9 cellular contexts compared by ENCODE assay signal in the genomic region with DNA sequence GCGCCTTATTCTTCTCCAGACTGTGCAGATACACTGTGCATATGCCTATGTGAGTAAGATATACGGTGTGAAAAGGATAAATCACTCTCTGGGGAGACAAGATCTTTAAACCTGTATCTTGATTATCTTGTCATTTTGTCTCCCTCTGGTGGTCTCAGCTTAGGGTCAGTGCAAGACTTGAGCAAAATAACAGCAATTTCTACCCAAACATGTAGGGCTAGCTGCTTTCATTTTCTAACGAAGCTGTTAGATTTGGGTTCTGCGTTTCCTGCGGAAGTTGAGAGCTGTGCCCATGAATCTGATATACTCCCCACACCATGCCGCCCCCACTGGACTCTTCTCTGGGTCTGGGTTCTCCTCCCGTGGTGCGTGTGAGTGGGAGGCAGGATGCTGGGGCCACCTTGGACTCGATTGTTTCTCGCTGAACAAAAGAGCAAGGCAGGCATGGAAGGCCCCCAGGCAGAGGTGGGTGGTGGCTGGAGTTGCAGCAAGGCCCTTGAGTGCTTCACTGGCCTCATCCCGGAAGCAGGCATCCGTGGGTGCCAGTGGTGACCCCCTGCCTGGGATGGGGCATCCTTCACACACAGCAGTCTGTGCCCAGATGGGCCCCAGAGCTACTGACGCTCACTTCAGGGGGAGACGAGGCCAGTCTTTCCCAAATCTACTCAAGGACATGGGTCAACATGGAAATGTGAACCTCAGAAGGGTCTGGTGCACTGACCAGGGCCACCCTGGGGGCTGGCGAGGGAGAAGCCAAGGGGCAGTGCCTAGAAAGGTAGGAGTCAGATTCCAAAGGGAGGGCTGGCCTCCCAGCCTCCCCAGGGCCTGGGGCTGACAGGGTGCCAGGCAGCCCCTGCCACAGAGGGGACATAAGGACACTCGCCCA.
A peak's percentile ranks its signal among the peaks of the same experiment; 100 is the strongest.
DNase-seq lines count a peak whose midpoint lies in the region; ATAC-seq and TF ChIP-seq lines count a peak whose summit lies in the region.
"Had no signal": no experiment of that assay in that cellular context is flagged by ENCODE, and none has a peak within 500 bp of the region (broad histone marks: within the 10 kb centered on the region; RNA-seq: fewer than 3 reads in every experiment).

No MANE protein-coding gene starts in this region.

- no peak for TF ChIP-seq CTCF in HCT116 (IDR thresholded peaks at IDR 0.05 in 2 of 3, conservative IDR thresholded peaks at IDR 0.05 in 1 of 3; ENCODE audit: borderline replicate concordance in 1 of 3, insufficient read depth in 1 of 3, low read depth in 2 of 3, low read length in 2 of 3)

- H3K79me2 ChIP-seq in HCT116 (ENCODE audit: insufficient read depth, low read length): no peaks in the 10 kb centered on the region

- no peaks in the 10 kb centered on the region for H3K9me3 Mint-ChIP-seq in activated T-helper 17 cell treated with anti-CD3 and anti-CD28 coated beads, Interleukin-2, amount 50 U/mL, for 72 hours

- no peak overlapping the region for H3K4me2 ChIP-seq in HCT116 (ENCODE audit: low read length)

- H3K9ac ChIP-seq in HCT116 (ENCODE audit: low read length): no peak overlapping the region

- H3K4me1 ChIP-seq in HCT116 (ENCODE audit: control insufficient read depth in 1 of 2, insufficient read depth in 2 of 2, low read length in 2 of 2): no peaks in the 10 kb centered on the region
- H3K4me1 ChIP-seq: uterus had no signal

- TF ChIP-seq POLR2A in HCT116 (IDR thresholded peaks at IDR 0.05; ENCODE audit: borderline replicate concordance, extremely low read depth, insufficient read depth, insufficient read length): no peak

- H3K27me3 Mint-ChIP-seq in activated T-helper 17 cell treated with anti-CD3 and anti-CD28 coated beads, Interleukin-2, amount 50 U/mL, for 72 hours: no peaks in the 10 kb centered on the region

- RAD21 ChIA-PET in HCT116 (lab: Charles Lee; ENCODE audit: low non-redundant PET in 1 of 2, low total read pairs in 2 of 2, uncharacterized antibody in 2 of 2, unreplicated experiment in 2 of 2): no interaction called here

- H2AFZ ChIP-seq in HCT116 (ENCODE audit: low read depth, low read length, poor library complexity, severe bottlenecking): no peak overlapping the region

- H3K27ac ChIP-seq in HCT116 (ENCODE audit: low read depth, low read length) (no peak overlapping the region), layer of hippocampus (ENCODE audit: low read depth, low read length) (peak overlapping the region; percentile 69)
- H3K27ac ChIP-seq: uterus had no signal

- peaks cover 18% of the 10 kb centered on the region for H3K4me1 Mint-ChIP-seq in activated T-helper 17 cell treated with anti-CD3 and anti-CD28 coated beads, Interleukin-2, amount 50 U/mL, for 72 hours

- in situ Hi-C loops in ACHN (cut with HindIII; ENCODE audit: low pct_ligation_motif_present, low pct_unique_long_range_greater_than_20kb, low sequenced_read_pairs): no loop called here

- intact Hi-C loops in HCT116 (cut with micrococcal nuclease): loop anchor here (5.0 kb wide), 1 partner anchor 93 kb away; no protein-coding TSS in a partner anchor

- H3K27me3 ChIP-seq in HCT116 (ENCODE audit: insufficient read depth, low read length) (no peaks in the 10 kb centered on the region), layer of hippocampus (ENCODE audit: control insufficient read depth, insufficient read depth, low read length) (no peaks in the 10 kb centered on the region)
- H3K27me3 ChIP-seq: uterus had no signal

- H4K20me1 ChIP-seq in HCT116 (ENCODE audit: insufficient read depth): no peaks in the 10 kb centered on the region

- H3K9me3 ChIP-seq in HCT116 (ENCODE audit: control insufficient read depth in 1 of 2, insufficient read depth in 1 of 2, low read depth in 1 of 2, low read length in 2 of 2): no peaks in the 10 kb centered on the region
- H3K9me3 ChIP-seq: uterus had no signal

- CTCF ChIA-PET in HCT116 (lab: Charles Lee): interaction anchor here (1.0 to 5.1 kb wide), 7 partner anchors 9 to 964 kb away, joined by 3 to 30 read pairs (median 5); no protein-coding TSS in a partner anchor

- no peak overlapping the region for H3K4me3 ChIP-seq in HCT116 (replicated peaks in 1 of 2; ENCODE audit: low read depth in 1 of 2, low read length in 2 of 2)
- H3K4me3 ChIP-seq: uterus had no signal

- no TSS peak for BruUV-seq in HCT116 (replicated peaks; lab: Mats Ljungman, UMichigan)

- H3K36me3 ChIP-seq in HCT116 (ENCODE audit: control insufficient read depth in 1 of 2, insufficient read depth in 2 of 2, low read length in 2 of 2): no peaks in the 10 kb centered on the region
- H3K36me3 ChIP-seq: uterus had no signal

- ATAC-seq in HCT116: peak; percentile 50; the same call in 1 of the 2 replicates
- peak; percentile 65 for ATAC-seq in activated T-helper 17 cell treated with anti-CD3 and anti-CD28 coated beads, Interleukin-2, amount 50 U/mL, for 72 hours (replicated peaks)

- peak overlapping the region; percentile 79 for H3K4me3 Mint-ChIP-seq in activated T-helper 17 cell treated with anti-CD3 and anti-CD28 coated beads, Interleukin-2, amount 50 U/mL, for 72 hours

- DNase-seq in Ammon's horn (ENCODE audit: low spot score) (peak; percentile 76), HCT116 (ENCODE audit: low read depth, low spot score) (no peak), NCI-H1105 (lab: John Stamatoyannopoulos, UW) (no peak), cerebellar cortex (ENCODE audit: low spot score) (no peak), ACHN (no peak), NCI-H1048 (lab: John Stamatoyannopoulos, UW) (no peak)
- DNase-seq: uterus had no signal

- no peak for TF ChIP-seq RAD21 in HCT116 (IDR thresholded peaks at IDR 0.05; ENCODE audit: low read depth)

- POLR2A ChIA-PET in HCT116 (lab: Charles Lee): no interaction called here

- no peaks in the 10 kb centered on the region for H3K36me3 Mint-ChIP-seq in activated T-helper 17 cell treated with anti-CD3 and anti-CD28 coated beads, Interleukin-2, amount 50 U/mL, for 72 hours (ENCODE audit: low read depth)

- peak overlapping the region; percentile 83 for H3K27ac Mint-ChIP-seq in activated T-helper 17 cell treated with anti-CD3 and anti-CD28 coated beads, Interleukin-2, amount 50 U/mL, for 72 hours

- no peaks in the 10 kb centered on the region for H3K9me2 ChIP-seq in HCT116 (ENCODE audit: insufficient read depth)

TF ChIP-seq in HCT116, 20 proteins besides CTCF, POLR2A, EP300 and RAD21:
- TF ChIP-seq EGR1 (IDR thresholded peaks at IDR 0.05; ENCODE audit: low read depth) (no peak), SRF (IDR thresholded peaks at IDR 0.05; ENCODE audit: low read depth) (no peak), ZFX (IDR thresholded peaks at IDR 0.05) (no peak)
